Comparison of ENCODE assay signal across 11 cellular contexts in the genomic region with DNA sequence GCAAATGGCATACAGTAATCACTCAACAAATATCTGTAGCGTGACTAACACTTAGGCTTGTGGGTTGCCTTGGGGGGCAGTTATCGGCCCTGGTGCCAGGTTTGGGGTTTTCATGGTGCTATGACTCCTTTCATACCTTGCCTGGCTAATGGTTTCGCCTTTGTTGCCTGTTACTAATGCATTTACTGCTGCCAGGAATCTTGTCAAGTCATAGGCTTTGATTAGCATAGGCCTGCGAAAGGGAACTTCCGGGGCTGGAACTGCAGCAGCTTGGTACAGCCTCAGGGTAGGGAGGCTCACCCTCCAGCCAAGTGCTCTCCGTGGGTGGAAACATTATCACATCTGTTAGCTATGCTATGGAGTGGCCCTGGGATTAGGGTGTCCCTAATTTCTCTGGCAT. TPM values are rescaled to one million over a fixed set of nuclear protein-coding genes. Genes with fewer than 3 reads are reported as not detected.
DNase-seq lines count a peak whose midpoint lies in the region; ATAC-seq and TF ChIP-seq lines count a peak whose summit lies in the region.
"Had no signal": no experiment of that assay in that cellular context is flagged by ENCODE, and none has a peak within 500 bp of the region (broad histone marks: within the 10 kb centered on the region; RNA-seq: fewer than 3 reads in every experiment).

No MANE protein-coding gene starts in this region.

- H3K27ac ChIP-seq in dorsolateral prefrontal cortex: peak overlapping the region in 58 of 59 donors; percentile 15 to 94 (median 84)
- H3K27ac ChIP-seq in Karpas-422 (ENCODE audit: low read length): no peak overlapping the region

- no peak for TF ChIP-seq CTCF in dorsolateral prefrontal cortex (IDR thresholded peaks at IDR 0.05 in 54 of 56, conservative IDR thresholded peaks at IDR 0.05 in 2 of 56; ENCODE audit: low read depth in 1 of 56, partially characterized antibody in 56 of 56)

- H3K27me3 ChIP-seq in dorsolateral prefrontal cortex (no peaks in the 10 kb centered on the region), Karpas-422 (ENCODE audit: low read length) (no peaks in the 10 kb centered on the region)

- no peaks in the 10 kb centered on the region for H3K9me2 ChIP-seq in Karpas-422 (replicated peaks; ENCODE audit: insufficient read depth, low read length)

- ATAC-seq in GM18868 (IDR thresholded peaks at IDR 0.05; ENCODE audit: unreplicated experiment) (no peak), HG02973 (IDR thresholded peaks at IDR 0.05; ENCODE audit: unreplicated experiment) (no peak)

- no peaks in the 10 kb centered on the region for H3K36me3 ChIP-seq in Karpas-422 (ENCODE audit: insufficient read depth, low read length)

- no peaks in the 10 kb centered on the region for H3K9me3 ChIP-seq in Karpas-422 (ENCODE audit: low read length)

- H3K4me3 ChIP-seq in dorsolateral prefrontal cortex (no peak overlapping the region), Karpas-422 (ENCODE audit: low read length) (no peak overlapping the region)

- H3K9ac ChIP-seq in Karpas-422 (ENCODE audit: low read length): no peak overlapping the region

- intact Hi-C loops in dorsolateral prefrontal cortex (cut with DNase I): no loop called here

- H4K20me1 ChIP-seq in Karpas-422 (ENCODE audit: insufficient read depth, low read depth, low read length): no peaks in the 10 kb centered on the region

- peaks cover 3% of the 10 kb centered on the region; the same call in 1 of the 2 replicates for H3K4me1 ChIP-seq in Karpas-422 (ENCODE audit: low read length)

- no peak overlapping the region for H2AFZ ChIP-seq in Karpas-422 (ENCODE audit: low read length)

- no peak overlapping the region for H3K4me2 ChIP-seq in Karpas-422 (ENCODE audit: low read depth, low read length, poor library complexity, severe bottlenecking)

- DNase-seq in GM03348 (ENCODE audit: low spot score): peak; percentile 88
- peak; percentile 27 for DNase-seq in NCI-H2081 treated with DMSO at 0.1 percent for 48 hours (lab: John Stamatoyannopoulos, UW)
- DNase-seq in dorsolateral prefrontal cortex: no peak
- DNase-seq in non-pigmented ciliary epithelial cell (ENCODE audit: low read depth): peak; percentile 83
- no peak for DNase-seq in Karpas-422
- DNase-seq in activated gamma-delta T cell treated with Interleukin-2 at 50 U/mL for 16 hours: no peak
- DNase-seq: activated naive CD4-positive, alpha-beta T cell treated with anti-CD3 and anti-CD28 coated beads, Interleukin-2, amount 10 ng/mL, durations not matched to agents 7 days and 5 days; NCI-H1092; T-helper 1 cell had no signal

- no peaks in the 10 kb centered on the region for H3K79me2 ChIP-seq in Karpas-422 (ENCODE audit: low read length)

RNA-seq across cellular contexts. Expression of a gene that starts 13.2 kb away (rescaled TPM):
- 100 to 1,000 TPM in 45 of 120 experiments, 10 to 100 TPM in 75; 42.3 to 286 (median 91.0) TPM for total RNA-seq in dorsolateral prefrontal cortex
- total RNA-seq in Karpas-422 (2014; rRNA removed; shearing (Covaris generic); ENCODE audit: low replicate concordance): not detected in 2 replicates

RNA-seq across cellular contexts. Expression of a gene that starts 52.1 kb away (rescaled TPM):
- total RNA-seq in dorsolateral prefrontal cortex: 100 to 1,000 TPM; 113 to 439 (median 333) TPM
- total RNA-seq in Karpas-422 (2014; rRNA removed; shearing (Covaris generic); ENCODE audit: low replicate concordance): 79.4 and 91.6 TPM in 2 replicates

Comparison
In these comparisons a context has a peak if more than half of its experiments do, and no peak if none do; other contexts are left out.
1. DNase-seq: peak in GM03348 (single experiment), NCI-H2081 treated with DMSO at 0.1 percent for 48 hours (single experiment) and non-pigmented ciliary epithelial cell (single experiment); none in dorsolateral prefrontal cortex (0 of 10), Karpas-422 (single experiment) and activated gamma-delta T cell treated with Interleukin-2 at 50 U/mL for 16 hours (single experiment).
2. RNA of a gene that starts 13.2 kb away (total RNA-seq): 42.3 to 286 TPM in dorsolateral prefrontal cortex; not detected in Karpas-422; every median in the first group is over 10 times any median in the second.